ENCODE assay signal across 5 cellular contexts in genomic region chr1:112423681-112424080, GRCh38. TPM values are rescaled to one million over a fixed set of nuclear protein-coding genes. Genes with fewer than 3 reads are reported as not detected.
DNase-seq lines count a peak whose midpoint lies in the region; ATAC-seq and TF ChIP-seq lines count a peak whose summit lies in the region.
"Not testable (repeated sequence)": the region's sequence is repeated elsewhere in the genome, so short reads cannot be mapped to it uniquely, and the experiment has no call there.

No MANE protein-coding gene starts in this region.

- H3K9me1 ChIP-seq in IMR-90 (ENCODE audit: insufficient read depth, low read length): not testable (repeated sequence)

- H2BK5ac ChIP-seq in IMR-90 (ENCODE audit: low read depth, low read length, poor library complexity, severe bottlenecking): peak overlapping the region; percentile 8

- in situ Hi-C loops in IMR-90 (cut with MboI; ENCODE audit: low sequenced_read_pairs): not testable (repeated sequence)

- BruUV-seq in IMR-90 (replicated peaks; lab: Mats Ljungman, UMichigan): not testable (repeated sequence)

- H3K36me3 ChIP-seq in IMR-90 (ENCODE audit: control insufficient read depth, insufficient read depth, low read length): peaks cover 17% of the 10 kb centered on the region
- H3K36me3 ChIP-seq in SK-N-MC (ENCODE audit: insufficient read depth, low read length): not testable (repeated sequence)

- not testable (repeated sequence) for TF ChIP-seq POLR2A in IMR-90 (IDR thresholded peaks at IDR 0.05; ENCODE audit: low read depth, low read length)

- not testable (repeated sequence) for H3K18ac ChIP-seq in IMR-90 (ENCODE audit: low read depth, low read length)

- H3K36me3 Mint-ChIP-seq in chondrocyte (ENCODE audit: low read depth): not testable (repeated sequence)
- H3K36me3 Mint-ChIP-seq in mesothelial cell of epicardium: peaks cover 28% of the 10 kb centered on the region
- peaks cover 33% of the 10 kb centered on the region for H3K36me3 Mint-ChIP-seq in osteocyte (ENCODE audit: unreplicated experiment)

- not testable (repeated sequence) for TF ChIP-seq RAD21 in IMR-90 (IDR thresholded peaks at IDR 0.05; ENCODE audit: low read length)

- dilution Hi-C loops in IMR-90 (cut with HindIII; ENCODE audit: low sequenced_read_pairs, unreplicated experiment): not testable (repeated sequence)

- not testable (repeated sequence) for H2BK15ac ChIP-seq in IMR-90 (ENCODE audit: low read depth, low read length)

- not testable (repeated sequence) for H3K27me3 Mint-ChIP-seq in chondrocyte (ENCODE audit: low read depth); mesothelial cell of epicardium (ENCODE audit: low read depth); osteocyte (ENCODE audit: unreplicated experiment)

- H3K27ac ChIP-seq in IMR-90 (ENCODE audit: insufficient read depth, low read length): peak overlapping the region; percentile 32; the same call in 1 of the 2 replicates
- peak overlapping the region; percentile 86 for H3K27ac ChIP-seq in SK-N-MC

- POLR2A ChIA-PET in IMR-90 (lab: Charles Lee; ENCODE audit: unreplicated experiment): not testable (repeated sequence)

- H3K9me3 Mint-ChIP-seq in chondrocyte (ENCODE audit: low read depth); mesothelial cell of epicardium; osteocyte (ENCODE audit: unreplicated experiment): not testable (repeated sequence)

- not testable (repeated sequence) for H3K9me3 ChIP-seq in IMR-90 (ENCODE audit: control insufficient read depth, insufficient read depth, low read length); SK-N-MC (ENCODE audit: low read depth, low read length)

- TF ChIP-seq CTCF in IMR-90 (conservative IDR thresholded peaks at IDR 0.05; ENCODE audit: low read depth, low read length); chondrocyte (IDR thresholded peaks at IDR 0.05); mesothelial cell of epicardium (IDR thresholded peaks at IDR 0.05; ENCODE audit: unreplicated experiment); osteocyte (IDR thresholded peaks at IDR 0.05): not testable (repeated sequence)

- ATAC-seq in IMR-90 (ENCODE audit: low read depth): not testable (repeated sequence)

- H4K20me1 ChIP-seq in IMR-90 (ENCODE audit: insufficient read depth, low read length): peaks cover 12% of the 10 kb centered on the region; the same call in 1 of the 2 replicates

- H3K9ac ChIP-seq in IMR-90 (ENCODE audit: low read depth, low read length); SK-N-MC (ENCODE audit: insufficient read length): not testable (repeated sequence)

- H3K79me1 ChIP-seq in IMR-90 (ENCODE audit: low read depth in 1 of 2, low read length in 2 of 2): peaks cover 26 to 50% of the 10 kb centered on the region in 2 experiments

- intact Hi-C loops in IMR-90 (cut with micrococcal nuclease): not testable (repeated sequence)

- CTCF ChIA-PET in IMR-90 (lab: Yijun Ruan, JAX): not testable (repeated sequence)

- not testable (repeated sequence) for H2AFZ ChIP-seq in IMR-90 (replicated peaks; ENCODE audit: low read length, poor library complexity)

- H4K91ac ChIP-seq in IMR-90 (ENCODE audit: insufficient read depth, low read depth, low read length): not testable (repeated sequence)

- H3K27ac Mint-ChIP-seq in chondrocyte (ENCODE audit: unreplicated experiment): peak overlapping the region; percentile 32
- peak overlapping the region; percentile 73 for H3K27ac Mint-ChIP-seq in mesothelial cell of epicardium
- H3K27ac Mint-ChIP-seq in osteocyte (ENCODE audit: unreplicated experiment): peak overlapping the region; percentile 18

- 0 out of 2 replicates have a peak overlapping the region, but pooled peaks have one; percentile 16 for H4K5ac ChIP-seq in IMR-90 (ENCODE audit: low read depth, low read length)

- not testable (repeated sequence) for H2AK9ac ChIP-seq in IMR-90 (replicated peaks; ENCODE audit: low read depth, low read length, poor library complexity)

- not testable (repeated sequence) for H3K4me3 Mint-ChIP-seq in chondrocyte (ENCODE audit: unreplicated experiment); mesothelial cell of epicardium; osteocyte (ENCODE audit: unreplicated experiment)

- H3K4me1 ChIP-seq in IMR-90 (ENCODE audit: control insufficient read depth, insufficient read depth, low read length): not testable (repeated sequence)

- 94% methylated on average over 7 of the region's 11 CpGs; no CpG with 5 or more reads in 1 of the 2 experiments for WGBS in IMR-90 (ENCODE audit: extremely low coverage in 2 of 2, insufficient read length in 1 of 2), 2 experiments

- H3K27me3 ChIP-seq in IMR-90 (ENCODE audit: control insufficient read depth, insufficient read depth, low read length): not testable (repeated sequence)

- H3K14ac ChIP-seq in IMR-90 (replicated peaks; ENCODE audit: low read depth, low read length): not testable (repeated sequence)

- H3K4ac ChIP-seq in IMR-90 (ENCODE audit: low read depth, low read length): not testable (repeated sequence)

- 0 out of 4 replicates have a peak overlapping the region, but pooled peaks of 1 of the 2 experiments have one; percentile 31 for H4K8ac ChIP-seq in IMR-90 (ENCODE audit: low read depth in 2 of 2, low read length in 2 of 2)

- H3K23ac ChIP-seq in IMR-90 (ENCODE audit: low read depth, low read length): not testable (repeated sequence)

- not testable (repeated sequence) for H2BK20ac ChIP-seq in IMR-90 (ENCODE audit: low read depth, low read length)

- DNase-seq in IMR-90; SK-N-MC (ENCODE audit: low read depth, low spot score); chondrocyte (ENCODE audit: low spot score); mesothelial cell of epicardium (ENCODE audit: low spot score in 2 of 2, unreplicated experiment in 2 of 2); osteocyte (ENCODE audit: extremely low spot score, unreplicated experiment): not testable (repeated sequence)

- not testable (repeated sequence) for H3K56ac ChIP-seq in IMR-90 (ENCODE audit: extremely low read depth, insufficient read depth, low read length)

- not testable (repeated sequence) for H3K4me3 ChIP-seq in IMR-90 (ENCODE audit: insufficient read depth, low read depth, low read length)
- H3K4me3 ChIP-seq in SK-N-MC: peak overlapping the region; percentile 30; the same call in 1 of the 2 replicates

- H3K4me2 ChIP-seq in IMR-90 (ENCODE audit: low read depth, low read length): not testable (repeated sequence)

- H2BK120ac ChIP-seq in IMR-90 (ENCODE audit: low read depth, low read length): not testable (repeated sequence)

- H3K4me1 Mint-ChIP-seq in chondrocyte (ENCODE audit: low read depth); mesothelial cell of epicardium: not testable (repeated sequence)
- H3K4me1 Mint-ChIP-seq in osteocyte (ENCODE audit: unreplicated experiment): peaks cover 14% of the 10 kb centered on the region

- H2AK5ac ChIP-seq in IMR-90 (ENCODE audit: low read depth, low read length): not testable (repeated sequence)

RNA-seq across cellular contexts. Expression of gene CTTNBP2NL, which starts 27.7 kb away (rescaled TPM):
- total RNA-seq in IMR-90 (2012; rRNA removed) (22.0 and 31.7 TPM in 2 replicates), chondrocyte (52.2 to 58.7 TPM (median 52.4 TPM) in 3 replicates), mesothelial cell of epicardium (63.2 to 65.4 TPM (median 64.9 TPM) in 3 replicates), osteocyte (50.6 and 54.2 TPM in 2 replicates)
- 11.0 and 12.4 TPM in 2 replicates for polyA plus RNA-seq in IMR-90 (2012; rRNA removed)
- 2.7 and 4.7 TPM in 2 replicates for polyA plus RNA-seq in IMR-90 (2012; cell fraction: cytosol; rRNA removed)
- polyA plus RNA-seq in IMR-90 (2012; cell fraction: nucleus; rRNA removed; ENCODE audit: low replicate concordance): 4.7 and 13.2 TPM in 2 replicates

Comparison
In these comparisons a context has a peak if more than half of its experiments do, and no peak if none do; other contexts are left out.
1. H3K27ac Mint-ChIP-seq: peak in every context shown above with its lines; median percentile 73 in mesothelial cell of epicardium; 32 in chondrocyte; 18 in osteocyte.